28 cellular contexts compared by ENCODE assay signal in the genomic region with DNA sequence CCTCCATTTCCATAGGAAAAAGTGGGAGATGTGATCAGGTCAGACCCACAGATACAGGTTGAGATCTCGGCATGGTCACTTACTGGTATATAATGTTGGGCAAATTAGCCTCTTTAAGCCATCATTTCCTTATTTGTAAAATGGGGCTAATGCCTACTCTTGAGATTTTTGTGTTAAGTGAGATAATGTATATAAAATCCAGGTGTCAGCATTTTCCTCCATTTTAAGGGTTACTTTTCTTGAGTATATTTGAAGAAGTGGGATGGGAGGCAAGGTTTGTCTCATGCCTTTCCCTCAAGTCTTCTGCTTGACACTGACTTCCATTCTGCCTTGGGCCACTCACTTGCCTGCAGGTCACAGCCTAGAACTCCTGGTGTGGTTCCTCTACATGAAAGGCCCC.
"Had no signal": no experiment of that assay in that cellular context is flagged by ENCODE, and none has a peak within 500 bp of the region (broad histone marks: within the 10 kb centered on the region; RNA-seq: fewer than 3 reads in every experiment).

No MANE protein-coding gene starts in this region.

- ATAC-seq: activated CD4-positive, alpha-beta T cell treated with anti-CD3 and anti-CD28 coated beads for 36 hours; activated naive CD8-positive, alpha-beta T cell treated with anti-CD3 and anti-CD28 coated beads, Interleukin-2, amount 50 U/mL, for 24 hours; activated T-cell treated with anti-CD3 and anti-CD28 coated beads, Interleukin-2, amount 50 U/mL, for 72 hours; body of pancreas; gastroesophageal sphincter; heart right ventricle had no signal

- H3K4me3 ChIP-seq: adrenal gland, body of pancreas, colonic mucosa, esophagus squamous epithelium, gastroesophageal sphincter, heart right ventricle had no signal

- H3K36me3 ChIP-seq: adrenal gland, colonic mucosa, esophagus squamous epithelium, heart right ventricle had no signal

- H3K27ac ChIP-seq: adrenal gland, body of pancreas, colonic mucosa, epithelial cell of prostate, esophagus squamous epithelium, gastroesophageal sphincter, heart right ventricle had no signal

- H3K4me1 ChIP-seq: adrenal gland, body of pancreas, colonic mucosa, esophagus squamous epithelium, gastroesophageal sphincter, heart right ventricle had no signal

- H3K9me3 ChIP-seq: adrenal gland, body of pancreas, colonic mucosa, esophagus squamous epithelium, gastroesophageal sphincter, heart right ventricle had no signal

- FAIRE-seq: endometrium, endothelial cell of umbilical vein had no signal

- DNase-seq: activated CD4-positive, alpha-beta memory T cell treated with anti-CD3 and anti-CD28 coated beads, Interleukin-2, amount 10 ng/mL, durations not matched to agents 7 days and 5 days; activated CD4-positive, alpha-beta T cell treated with anti-CD3 and anti-CD28 coated beads for 36 hours; activated CD4-positive, alpha-beta T cell treated with anti-CD3 and anti-CD28 coated beads, Interleukin-2, amount 10 ng/mL, durations not matched to agents 24 days and 14 days; activated CD4-positive, CD25-positive, alpha-beta regulatory T cell; activated CD4-positive, CD25-positive, alpha-beta regulatory T cell treated with anti-CD3 and anti-CD28 coated beads, Interleukin-2, amount 50 U/mL, for 72 hours; activated CD8-positive, alpha-beta memory T cell treated with anti-CD3 and anti-CD28 coated beads, Interleukin-2, amount 50 U/mL, for 48 hours; activated naive CD4-positive, alpha-beta T cell treated with anti-CD3 and anti-CD28 coated beads for 36 hours; activated naive CD8-positive, alpha-beta T cell treated with anti-CD3 and anti-CD28 coated beads for 36 hours; activated naive CD8-positive, alpha-beta T cell treated with anti-CD3 and anti-CD28 coated beads, Interleukin-2, amount 50 U/mL, for 24 hours; activated T-cell treated with anti-CD3 and anti-CD28 coated beads for 4 hours; activated T-cell treated with anti-CD3 and anti-CD28 coated beads, Interleukin-2, amount 50 U/mL, for 24 hours; activated T-cell treated with anti-CD3 and anti-CD28 coated beads, Interleukin-2, amount 50 U/mL, for 72 hours; adrenal gland; amygdala; aorta; body of pancreas; central memory CD4-positive, alpha-beta T cell; cerebellar nuclear complex; colonic mucosa; effector CD8-positive, alpha-beta T cell; esophagus squamous epithelium; foreskin melanocyte; heart right ventricle; T-helper 2 cell had no signal

- H3K27me3 ChIP-seq: adrenal gland, body of pancreas, colonic mucosa, esophagus squamous epithelium, gastroesophageal sphincter, heart right ventricle had no signal
